Comparison of ENCODE assay signal across 23 cellular contexts in the genomic region with DNA sequence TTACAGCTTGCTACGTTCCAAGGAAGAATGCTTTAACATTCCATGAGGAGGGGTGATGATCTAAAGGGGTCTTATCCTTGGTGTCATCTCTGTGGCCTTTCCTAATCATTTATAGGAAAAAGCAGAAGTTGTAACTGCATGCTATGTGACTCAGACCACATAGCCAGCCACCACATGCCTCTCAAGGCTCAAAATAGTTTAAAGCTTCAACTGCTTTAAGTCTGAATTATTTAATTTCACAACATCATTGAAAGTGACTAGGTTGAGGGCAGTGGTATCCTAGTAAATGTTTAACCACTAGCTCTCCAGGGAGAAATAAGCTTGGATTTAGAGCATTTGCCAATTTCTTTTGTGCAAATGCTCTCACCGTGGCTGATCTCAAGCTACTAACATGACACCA. TPM values are rescaled to one million over a fixed set of nuclear protein-coding genes. Genes with fewer than 3 reads are reported as not detected.
DNase-seq lines count a peak whose midpoint lies in the region; ATAC-seq and TF ChIP-seq lines count a peak whose summit lies in the region.
"Had no signal": no experiment of that assay in that cellular context is flagged by ENCODE, and none has a peak within 500 bp of the region (broad histone marks: within the 10 kb centered on the region; RNA-seq: fewer than 3 reads in every experiment).

No MANE protein-coding gene starts in this region.

- TF ChIP-seq CTCF in HFFc6 (IDR thresholded peaks at IDR 0.05) = no peak

- H3K27ac Mint-ChIP-seq in effector memory CD8-positive, alpha-beta T cell = no peak overlapping the region
- H3K27ac Mint-ChIP-seq in HFFc6 = no peak overlapping the region
- H3K27ac Mint-ChIP-seq in activated T-cell treated with anti-CD3 and anti-CD28 coated beads, Interleukin-2, amount 50 U/mL, for 72 hours = no peak overlapping the region
- H3K27ac Mint-ChIP-seq: CD14-positive monocyte, IgD-negative memory B cell, T-helper 17 cell had no signal

- H3K36me3 Mint-ChIP-seq in effector memory CD8-positive, alpha-beta T cell (ENCODE audit: insufficient read depth) = no peaks in the 10 kb centered on the region
- H3K36me3 Mint-ChIP-seq in HFFc6 (ENCODE audit: low read depth) = no peaks in the 10 kb centered on the region
- H3K36me3 Mint-ChIP-seq in activated T-cell treated with anti-CD3 and anti-CD28 coated beads, Interleukin-2, amount 50 U/mL, for 72 hours (ENCODE audit: insufficient read depth in 2 of 2) = no peaks in the 10 kb centered on the region
- H3K36me3 Mint-ChIP-seq: CD14-positive monocyte had no signal

- H3K4me3 Mint-ChIP-seq in effector memory CD8-positive, alpha-beta T cell = no peak overlapping the region
- H3K4me3 Mint-ChIP-seq in HFFc6 = no peak overlapping the region
- H3K4me3 Mint-ChIP-seq in activated T-cell treated with anti-CD3 and anti-CD28 coated beads, Interleukin-2, amount 50 U/mL, for 72 hours = no peak overlapping the region
- H3K4me3 Mint-ChIP-seq: CD14-positive monocyte, IgD-negative memory B cell, T-helper 17 cell had no signal

- peaks cover 14 to 22% of the 10 kb centered on the region in 2 donors for H3K27me3 Mint-ChIP-seq in effector memory CD8-positive, alpha-beta T cell
- no peaks in the 10 kb centered on the region for H3K27me3 Mint-ChIP-seq in HFFc6 (ENCODE audit: insufficient read depth)
- H3K27me3 Mint-ChIP-seq in activated T-cell treated with anti-CD3 and anti-CD28 coated beads, Interleukin-2, amount 50 U/mL, for 72 hours (ENCODE audit: low read depth) = no peaks in the 10 kb centered on the region
- H3K27me3 Mint-ChIP-seq: IgD-negative memory B cell had no signal

- H3K4me1 Mint-ChIP-seq in effector memory CD8-positive, alpha-beta T cell (ENCODE audit: low read depth in 2 of 2) = no peaks in the 10 kb centered on the region
- no peaks in the 10 kb centered on the region for H3K4me1 Mint-ChIP-seq in HFFc6 (ENCODE audit: low read depth)
- no peaks in the 10 kb centered on the region for H3K4me1 Mint-ChIP-seq in activated T-cell treated with anti-CD3 and anti-CD28 coated beads, Interleukin-2, amount 50 U/mL, for 72 hours (ENCODE audit: low read depth)
- H3K4me1 Mint-ChIP-seq: CD14-positive monocyte, IgD-negative memory B cell, T-helper 17 cell had no signal

- in situ Hi-C loops in KBM-7 (cut with MboI; ENCODE audit: low pct_unique_long_range_greater_than_20kb, low sequenced_read_pairs) = no loop called here

- ATAC-seq in effector memory CD8-positive, alpha-beta T cell (replicated peaks) = no peak
- no peak for ATAC-seq in activated T-cell treated with anti-CD3 and anti-CD28 coated beads, Interleukin-2, amount 50 U/mL, for 72 hours (replicated peaks in 1 of 2)
- ATAC-seq: HCT116, Right ventricle myocardium inferior, T-helper 17 cell had no signal

- peaks cover 2 to 9% of the 10 kb centered on the region in 2 donors for H3K9me3 Mint-ChIP-seq in effector memory CD8-positive, alpha-beta T cell
- peaks cover 28% of the 10 kb centered on the region for H3K9me3 Mint-ChIP-seq in HFFc6
- peaks cover 0 to 2% of the 10 kb centered on the region in 2 donors for H3K9me3 Mint-ChIP-seq in activated T-cell treated with anti-CD3 and anti-CD28 coated beads, Interleukin-2, amount 50 U/mL, for 72 hours

- DNase-seq in KBM-7 (peak; percentile 18), MV-4-11 (lab: John Stamatoyannopoulos, UW) (peak; percentile 97), OCI-M1 (lab: John Stamatoyannopoulos, UW) (peak; percentile 45), amniotic epithelial cell (ENCODE audit: low read depth) (peak; percentile 24), head of caudate nucleus (no peak), HFFc6 (no peak)
- no peak for DNase-seq in effector memory CD8-positive, alpha-beta T cell
- no peak for DNase-seq in activated T-cell treated with anti-CD3 and anti-CD28 coated beads, Interleukin-2, amount 50 U/mL, for 72 hours
- DNase-seq: GOT3, Karpas-422, NCI-H1105, NCI-H1694, NCI-H2081, NCI-H2171 treated with DMSO at 0.1 percent for 48 hours, NCI-H524 treated with DMSO at 0.1 percent for 48 hours, SW 1271, T-helper 17 cell had no signal

- intact Hi-C loops in head of caudate nucleus (cut with DNase I) = no loop called here

RNA-seq across cellular contexts. Expression of gene MC3R, which starts 29.7 kb away (rescaled TPM):
- total RNA-seq in HFFc6 (2021; fragmentation: NEBNext Ultra II Directional; extraction: Animal tissue kit (Norgen Biotek cat#: 25700)) = not detected
- total RNA-seq in activated T-cell treated with anti-CD3 and anti-CD28 coated beads, Interleukin-2, amount 50 U/mL, for 72 hours = not detected
- total RNA-seq: Daoy, MCF 10A, Right ventricle myocardium inferior, T-helper 17 cell had no signal

Comparison
In these comparisons a context has a peak if more than half of its experiments do, and no peak if none do; other contexts are left out.
1. DNase-seq: peak in KBM-7 (single experiment), MV-4-11 (single experiment), OCI-M1 (single experiment) and amniotic epithelial cell (single experiment); none in effector memory CD8-positive, alpha-beta T cell (0 of 3), head of caudate nucleus (0 of 42), HFFc6 (single experiment) and activated T-cell treated with anti-CD3 and anti-CD28 coated beads, Interleukin-2, amount 50 U/mL, for 72 hours (0 of 2).